31 cellular contexts compared by ENCODE assay signal in genomic region chr2:95539290-95539689, GRCh38. TPM values are rescaled to one million over a fixed set of nuclear protein-coding genes. Genes with fewer than 3 reads are reported as not detected.
DNase-seq lines count a peak whose midpoint lies in the region; ATAC-seq and TF ChIP-seq lines count a peak whose summit lies in the region.
"Had no signal": no experiment of that assay in that cellular context is flagged by ENCODE, and none has a peak within 500 bp of the region (broad histone marks: within the 10 kb centered on the region; RNA-seq: fewer than 3 reads in every experiment).

No MANE protein-coding gene starts in this region.

- intact Hi-C loops in activated T-helper 2 cell treated with anti-CD3 and anti-CD28 coated beads, Interferon-gamma antibody, Interleukin-2, Interleukin-4, amounts not matched to agents 10 μg/mL and 5 μg/mL and 100 μg/mL, durations not matched to agents 14 hours and 24 hours and 36 hours (cut with micrococcal nuclease) = loop anchor here (1.0 kb wide), 1 partner anchor 8 kb away; no protein-coding TSS in a partner anchor

- no peak overlapping the region for H3K4me3 Mint-ChIP-seq in activated T-helper 2 cell treated with anti-CD3 and anti-CD28 coated beads, Interferon-gamma antibody, Interleukin-2, Interleukin-4, amounts not matched to agents 10 μg/mL and 5 μg/mL and 100 μg/mL, durations not matched to agents 14 hours and 24 hours and 36 hours (ENCODE audit: low read depth)
- H3K4me3 Mint-ChIP-seq: activated naive CD8-positive, alpha-beta T cell treated with anti-CD3 and anti-CD28 coated beads for 36 hours; dendritic cell treated with granulocyte-macrophage colony-stimulating factor and Interleukin-4, amounts not matched to agents 40 ng/mL and 50 ng/mL, for 4 days; natural killer cell had no signal

- ATAC-seq in GM18498 (IDR thresholded peaks at IDR 0.05; ENCODE audit: unreplicated experiment) = peak; percentile 17
- peak; percentile 7 for ATAC-seq in GM19043 (IDR thresholded peaks at IDR 0.05; ENCODE audit: low read depth, unreplicated experiment)
- ATAC-seq in HG03108 (IDR thresholded peaks at IDR 0.05; ENCODE audit: unreplicated experiment) = peak; percentile 12
- no peak for ATAC-seq in HG03439 (IDR thresholded peaks at IDR 0.05; ENCODE audit: unreplicated experiment)
- ATAC-seq in GM18505 (IDR thresholded peaks at IDR 0.05; ENCODE audit: unreplicated experiment) = no peak
- ATAC-seq in GM21528 (IDR thresholded peaks at IDR 0.05; ENCODE audit: low FRiP score, unreplicated experiment) = no peak
- ATAC-seq: left ventricle myocardium superior, natural killer cell, Panc1 had no signal

- peaks cover 20% of the 10 kb centered on the region for H3K4me1 Mint-ChIP-seq in activated T-helper 2 cell treated with anti-CD3 and anti-CD28 coated beads, Interferon-gamma antibody, Interleukin-2, Interleukin-4, amounts not matched to agents 10 μg/mL and 5 μg/mL and 100 μg/mL, durations not matched to agents 14 hours and 24 hours and 36 hours (ENCODE audit: low read depth)
- H3K4me1 Mint-ChIP-seq: natural killer cell had no signal

- DNase-seq in activated T-helper 2 cell treated with anti-CD3 and anti-CD28 coated beads, Interferon-gamma antibody, Interleukin-2, Interleukin-4, amounts not matched to agents 10 μg/mL and 5 μg/mL and 100 μg/mL, durations not matched to agents 14 hours and 24 hours and 36 hours (ENCODE audit: low spot score) = no peak
- DNase-seq in middle frontal gyrus (ENCODE audit: extremely low spot score, low spot score) = no peak
- DNase-seq: ACHN; activated CD4-positive, alpha-beta T cell treated with anti-CD3 and anti-CD28 coated beads for 1 hour; activated naive CD8-positive, alpha-beta T cell treated with anti-CD3 and anti-CD28 coated beads for 36 hours; caudate nucleus; esophagus squamous epithelium; GDM1; islet precursor cell; left ventricle myocardium superior; natural killer cell; NCI-H146; NCI-H510A treated with DMSO at 0.1 percent for 48 hours; NK-92 treated with Interleukin-12 subunit alpha and Interleukin-12 subunit beta, amount 100 ng/mL, for 24 hours; retina; SIG-M5; stimulated activated CD4-positive, alpha-beta T cell treated with anti-CD3 and anti-CD28 coated beads, Interleukin-4, amount 100 ng/mL, for 1 hour; stimulated activated naive B cell treated with anti-CD40 and anti-IgM and Interleukin-4, amounts not matched to agents 10 μg/mL and 1 μg/mL and 100 μg/mL, for 72 hours; SW 1271; uterus had no signal

- H3K27me3 Mint-ChIP-seq in activated T-helper 2 cell treated with anti-CD3 and anti-CD28 coated beads, Interferon-gamma antibody, Interleukin-2, Interleukin-4, amounts not matched to agents 10 μg/mL and 5 μg/mL and 100 μg/mL, durations not matched to agents 14 hours and 24 hours and 36 hours (ENCODE audit: low read depth) = no peaks in the 10 kb centered on the region
- H3K27me3 Mint-ChIP-seq: stimulated activated naive B cell treated with anti-CD40 and anti-IgM and Interleukin-4, amounts not matched to agents 10 μg/mL and 1 μg/mL and 100 μg/mL, for 72 hours had no signal

- H3K27ac Mint-ChIP-seq in activated T-helper 2 cell treated with anti-CD3 and anti-CD28 coated beads, Interferon-gamma antibody, Interleukin-2, Interleukin-4, amounts not matched to agents 10 μg/mL and 5 μg/mL and 100 μg/mL, durations not matched to agents 14 hours and 24 hours and 36 hours = peak overlapping the region; percentile 70
- H3K27ac Mint-ChIP-seq: activated naive CD8-positive, alpha-beta T cell treated with anti-CD3 and anti-CD28 coated beads for 36 hours; dendritic cell treated with granulocyte-macrophage colony-stimulating factor and Interleukin-4, amounts not matched to agents 40 ng/mL and 50 ng/mL, for 4 days; natural killer cell had no signal

- H3K36me3 Mint-ChIP-seq in activated T-helper 2 cell treated with anti-CD3 and anti-CD28 coated beads, Interferon-gamma antibody, Interleukin-2, Interleukin-4, amounts not matched to agents 10 μg/mL and 5 μg/mL and 100 μg/mL, durations not matched to agents 14 hours and 24 hours and 36 hours (ENCODE audit: low read depth) = peaks cover 13% of the 10 kb centered on the region

- no peak for TF ChIP-seq POLR2A in GM18505 (IDR thresholded peaks at IDR 0.05; ENCODE audit: borderline replicate concordance, extremely low read depth, insufficient read depth, insufficient read length)

- H3K9me3 Mint-ChIP-seq in activated T-helper 2 cell treated with anti-CD3 and anti-CD28 coated beads, Interferon-gamma antibody, Interleukin-2, Interleukin-4, amounts not matched to agents 10 μg/mL and 5 μg/mL and 100 μg/mL, durations not matched to agents 14 hours and 24 hours and 36 hours = peaks cover 6% of the 10 kb centered on the region
- H3K9me3 Mint-ChIP-seq: dendritic cell treated with granulocyte-macrophage colony-stimulating factor and Interleukin-4, amounts not matched to agents 40 ng/mL and 50 ng/mL, for 4 days had no signal

RNA-seq across cellular contexts. Expression of gene TRIM43, which starts 52.5 kb away (rescaled TPM):
- total RNA-seq in activated T-helper 2 cell treated with anti-CD3 and anti-CD28 coated beads, Interferon-gamma antibody, Interleukin-2, Interleukin-4, amounts not matched to agents 10 μg/mL and 5 μg/mL and 100 μg/mL, durations not matched to agents 14 hours and 24 hours and 36 hours = 0.11 and 0.25 TPM in 2 replicates
- total RNA-seq: activated naive CD8-positive, alpha-beta T cell treated with anti-CD3 and anti-CD28 coated beads for 36 hours; ascending aorta; esophagus squamous epithelium; left ventricle myocardium superior; natural killer cell; osteocyte; temporal lobe had no signal

RNA-seq across cellular contexts. Expression of gene TRIM43B, which starts 54.7 kb away (rescaled TPM):
- not detected in 2 replicates for total RNA-seq in activated T-helper 2 cell treated with anti-CD3 and anti-CD28 coated beads, Interferon-gamma antibody, Interleukin-2, Interleukin-4, amounts not matched to agents 10 μg/mL and 5 μg/mL and 100 μg/mL, durations not matched to agents 14 hours and 24 hours and 36 hours
- total RNA-seq: activated naive CD8-positive, alpha-beta T cell treated with anti-CD3 and anti-CD28 coated beads for 36 hours; ascending aorta; esophagus squamous epithelium; left ventricle myocardium superior; natural killer cell; osteocyte; temporal lobe; uterus had no signal

Comparison
In these comparisons a context has a peak if more than half of its experiments do, and no peak if none do; other contexts are left out.
1. ATAC-seq: peak in GM18498 (single experiment), GM19043 (single experiment) and HG03108 (single experiment); none in HG03439 (single experiment), GM18505 (single experiment) and GM21528 (single experiment).